In the genomic region with DNA sequence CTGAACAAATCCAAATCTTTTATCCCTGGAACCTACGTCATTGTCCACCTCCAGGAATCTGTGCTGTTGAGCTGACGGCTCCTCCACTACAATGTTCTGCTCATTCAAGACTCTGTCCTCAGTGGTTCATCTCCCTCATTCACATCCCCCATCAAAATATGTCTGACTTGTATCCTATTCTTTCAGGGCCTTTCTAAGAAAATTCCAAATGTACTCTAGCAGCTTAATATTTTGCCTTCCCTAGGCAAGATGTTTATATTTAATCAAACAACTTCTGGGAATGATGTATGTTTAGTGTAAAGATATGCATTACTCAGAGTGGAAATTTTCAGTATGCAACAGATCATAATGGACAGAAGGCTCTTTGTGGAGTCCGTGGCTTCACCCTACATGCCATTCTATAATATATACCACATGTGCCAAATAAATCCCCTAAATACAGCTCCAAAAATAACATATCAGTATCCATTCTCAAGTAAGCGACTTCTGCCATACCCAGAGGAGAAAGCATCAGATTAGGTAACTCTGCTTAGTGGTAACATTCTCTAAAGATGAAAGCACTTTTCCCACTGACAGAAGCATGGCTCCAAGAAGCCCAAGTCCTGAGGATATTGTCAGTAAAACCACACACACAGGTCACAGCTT, we compare ENCODE assay signal across 18 cellular contexts.
DNase-seq lines count a peak whose midpoint lies in the region; ATAC-seq and TF ChIP-seq lines count a peak whose summit lies in the region.
"Had no signal": no experiment of that assay in that cellular context is flagged by ENCODE, and none has a peak within 500 bp of the region (broad histone marks: within the 10 kb centered on the region; RNA-seq: fewer than 3 reads in every experiment).

No MANE protein-coding gene starts in this region.

- H3K9me3 Mint-ChIP-seq in activated T-helper 2 cell treated with anti-CD3 and anti-CD28 coated beads, Interferon-gamma antibody, Interleukin-2, Interleukin-4, amounts not matched to agents 10 μg/mL and 5 μg/mL and 100 μg/mL, durations not matched to agents 14 hours and 24 hours and 36 hours: no peaks in the 10 kb centered on the region

- H2BK12ac ChIP-seq in mesenchymal stem cell (ENCODE audit: low read length in 2 of 2): no peak overlapping the region

- H3K36me3 Mint-ChIP-seq in activated T-helper 2 cell treated with anti-CD3 and anti-CD28 coated beads, Interferon-gamma antibody, Interleukin-2, Interleukin-4, amounts not matched to agents 10 μg/mL and 5 μg/mL and 100 μg/mL, durations not matched to agents 14 hours and 24 hours and 36 hours (ENCODE audit: low read depth): no peaks in the 10 kb centered on the region
- H3K36me3 Mint-ChIP-seq: activated naive CD4-positive, alpha-beta T cell treated with anti-CD3 and anti-CD28 coated beads, Interleukin-2, amount 50 U/mL, for 24 hours had no signal

- H2BK5ac ChIP-seq in mesenchymal stem cell (ENCODE audit: low read depth, low read length, poor library complexity, severe bottlenecking): no peak overlapping the region

- H3K9ac ChIP-seq in mesenchymal stem cell (ENCODE audit: low read length): no peak overlapping the region

- no peak overlapping the region for H3K4me2 ChIP-seq in mesenchymal stem cell (ENCODE audit: low read length, poor library complexity, severe bottlenecking)

- no peaks in the 10 kb centered on the region for H3K9me3 ChIP-seq in mesenchymal stem cell (ENCODE audit: control insufficient read depth, low read length)
- H3K9me3 ChIP-seq: lower lobe of right lung, transverse colon had no signal

- H2AK5ac ChIP-seq in mesenchymal stem cell (ENCODE audit: low read length, severe bottlenecking): no peak overlapping the region

- no peaks in the 10 kb centered on the region for H3K4me1 ChIP-seq in mesenchymal stem cell (ENCODE audit: control insufficient read depth, insufficient read depth, low read depth, low read length)
- H3K4me1 ChIP-seq: lower lobe of right lung had no signal

- H2AFZ ChIP-seq in mesenchymal stem cell (ENCODE audit: low read depth, low read length): no peak overlapping the region

- TF ChIP-seq CTCF in AG10803 (conservative IDR thresholded peaks at IDR 0.05; ENCODE audit: low read length): no peak
- TF ChIP-seq CTCF in choroid plexus epithelial cell (conservative IDR thresholded peaks at IDR 0.05; ENCODE audit: low read depth, low read length): no peak

- no peaks in the 10 kb centered on the region for H3K36me3 ChIP-seq in mesenchymal stem cell (ENCODE audit: control insufficient read depth in 1 of 2, insufficient read depth in 2 of 2, low read depth in 1 of 2, low read length in 2 of 2)
- H3K36me3 ChIP-seq: lower lobe of right lung, transverse colon had no signal

- no peak overlapping the region for H3K4me3 ChIP-seq in AG10803 (ENCODE audit: low read length)
- H3K4me3 ChIP-seq in choroid plexus epithelial cell (ENCODE audit: low read depth, low read length): no peak overlapping the region
- H3K4me3 ChIP-seq in mesenchymal stem cell (ENCODE audit: insufficient read depth in 1 of 2, low read depth in 1 of 2, low read length in 2 of 2): no peak overlapping the region
- H3K4me3 ChIP-seq: lower lobe of right lung, transverse colon had no signal

- ATAC-seq in sciatic nerve: no peak
- ATAC-seq: lower lobe of right lung had no signal

- no peak overlapping the region for H2BK15ac ChIP-seq in mesenchymal stem cell (ENCODE audit: low read depth, poor library complexity, severe bottlenecking)

- H3K27me3 Mint-ChIP-seq in activated T-helper 2 cell treated with anti-CD3 and anti-CD28 coated beads, Interferon-gamma antibody, Interleukin-2, Interleukin-4, amounts not matched to agents 10 μg/mL and 5 μg/mL and 100 μg/mL, durations not matched to agents 14 hours and 24 hours and 36 hours (ENCODE audit: low read depth): no peaks in the 10 kb centered on the region
- H3K27me3 Mint-ChIP-seq: B cell had no signal

- no peak overlapping the region for H3K18ac ChIP-seq in mesenchymal stem cell (ENCODE audit: low read depth in 1 of 2, low read length in 2 of 2)

- H3K23ac ChIP-seq in mesenchymal stem cell (ENCODE audit: low read length in 2 of 2): no peak overlapping the region

- intact Hi-C loops in activated T-helper 2 cell treated with anti-CD3 and anti-CD28 coated beads, Interferon-gamma antibody, Interleukin-2, Interleukin-4, amounts not matched to agents 10 μg/mL and 5 μg/mL and 100 μg/mL, durations not matched to agents 14 hours and 24 hours and 36 hours (cut with micrococcal nuclease): no loop called here
- intact Hi-C loops in sciatic nerve (cut with DNase I): no loop called here

- H3K27me3 ChIP-seq in mesenchymal stem cell (ENCODE audit: control insufficient read depth in 1 of 2, insufficient read depth in 1 of 2, low read length in 2 of 2): no peaks in the 10 kb centered on the region
- H3K27me3 ChIP-seq: transverse colon had no signal

- no peak overlapping the region for H3K14ac ChIP-seq in mesenchymal stem cell (ENCODE audit: low read length in 2 of 2)

- no peak overlapping the region for H2BK120ac ChIP-seq in mesenchymal stem cell (ENCODE audit: low read depth, low read length)

- no peak overlapping the region for H4K91ac ChIP-seq in mesenchymal stem cell (ENCODE audit: low read length)

- no peak overlapping the region for H4K8ac ChIP-seq in mesenchymal stem cell (ENCODE audit: low read length)

- H3K79me1 ChIP-seq in mesenchymal stem cell (replicated peaks; ENCODE audit: low read length, poor library complexity, severe bottlenecking): peaks cover 12% of the 10 kb centered on the region

- H3K4me3 Mint-ChIP-seq in activated T-helper 2 cell treated with anti-CD3 and anti-CD28 coated beads, Interferon-gamma antibody, Interleukin-2, Interleukin-4, amounts not matched to agents 10 μg/mL and 5 μg/mL and 100 μg/mL, durations not matched to agents 14 hours and 24 hours and 36 hours (ENCODE audit: low read depth): no peak overlapping the region
- H3K4me3 Mint-ChIP-seq: activated naive CD4-positive, alpha-beta T cell treated with anti-CD3 and anti-CD28 coated beads, Interleukin-2, amount 50 U/mL, for 24 hours; B cell; neural crest cell had no signal

- no peak overlapping the region for H3K4ac ChIP-seq in mesenchymal stem cell (ENCODE audit: low read depth in 1 of 2, low read length in 2 of 2)

- H3K27ac ChIP-seq in mesenchymal stem cell (ENCODE audit: low read length, poor library complexity, severe bottlenecking): no peak overlapping the region
- H3K27ac ChIP-seq: lower lobe of right lung had no signal

- H3K4me1 Mint-ChIP-seq in activated T-helper 2 cell treated with anti-CD3 and anti-CD28 coated beads, Interferon-gamma antibody, Interleukin-2, Interleukin-4, amounts not matched to agents 10 μg/mL and 5 μg/mL and 100 μg/mL, durations not matched to agents 14 hours and 24 hours and 36 hours (ENCODE audit: low read depth): no peaks in the 10 kb centered on the region
- H3K4me1 Mint-ChIP-seq: activated naive CD4-positive, alpha-beta T cell treated with anti-CD3 and anti-CD28 coated beads, Interleukin-2, amount 50 U/mL, for 24 hours; B cell; neural crest cell had no signal

- WGBS in mesenchymal stem cell: 43% methylated on average over 4 of the region's 4 CpGs

- DNase-seq in AG10803 (ENCODE audit: low read depth) (peak; percentile 94), M059J (ENCODE audit: low read depth) (peak; percentile 21), choroid plexus epithelial cell (ENCODE audit: low read depth) (peak; percentile 76), mesenchymal stem cell (peak; percentile 85), sciatic nerve (ENCODE audit: low spot score) (no peak), RPMI8226 (no peak), UCSD-AML1 (lab: John Stamatoyannopoulos, UW; ENCODE audit: unreplicated experiment) (no peak)
- no peak for DNase-seq in activated T-helper 2 cell treated with anti-CD3 and anti-CD28 coated beads, Interferon-gamma antibody, Interleukin-2, Interleukin-4, amounts not matched to agents 10 μg/mL and 5 μg/mL and 100 μg/mL, durations not matched to agents 14 hours and 24 hours and 36 hours (ENCODE audit: low spot score)
- DNase-seq: activated CD8-positive, alpha-beta memory T cell treated with anti-CD3 and anti-CD28 coated beads, Interleukin-2, amount 50 U/mL, for 48 hours; DMS153; lower lobe of right lung; NCI-H1048; NCI-H2107; stimulated activated CD4-positive, alpha-beta T cell treated with anti-CD3 and anti-CD28 coated beads, Interleukin-4, amount 100 ng/mL, for 4 hours; transverse colon had no signal

- H3K27ac Mint-ChIP-seq in activated T-helper 2 cell treated with anti-CD3 and anti-CD28 coated beads, Interferon-gamma antibody, Interleukin-2, Interleukin-4, amounts not matched to agents 10 μg/mL and 5 μg/mL and 100 μg/mL, durations not matched to agents 14 hours and 24 hours and 36 hours: no peak overlapping the region
- H3K27ac Mint-ChIP-seq: activated naive CD4-positive, alpha-beta T cell treated with anti-CD3 and anti-CD28 coated beads, Interleukin-2, amount 50 U/mL, for 24 hours; B cell had no signal

Comparison
In these comparisons a context has a peak if more than half of its experiments do, and no peak if none do; other contexts are left out.
1. DNase-seq: peak in AG10803 (single experiment), M059J (single experiment), choroid plexus epithelial cell (single experiment) and mesenchymal stem cell (single experiment); none in activated T-helper 2 cell treated with anti-CD3 and anti-CD28 coated beads, Interferon-gamma antibody, Interleukin-2, Interleukin-4, amounts not matched to agents 10 μg/mL and 5 μg/mL and 100 μg/mL, durations not matched to agents 14 hours and 24 hours and 36 hours (single experiment), sciatic nerve (single experiment), RPMI8226 (single experiment) and UCSD-AML1 (single experiment).